8 cellular contexts compared by ENCODE assay signal in genomic region chr6:30682181-30683117, GRCh38. TPM values are rescaled to one million over a fixed set of nuclear protein-coding genes. Genes with fewer than 3 reads are reported as not detected.
DNase-seq lines count a peak whose midpoint lies in the region; ATAC-seq and TF ChIP-seq lines count a peak whose summit lies in the region.

No MANE protein-coding gene starts in this region.

- WGBS in ovary, 3 donors, result 14 to 17% (median 16%) methylated on average over 10 to 11 of the region's 11 CpGs

- no peaks in the 10 kb centered on the region for H3K27me3 ChIP-seq in SJCRH30
- no peaks in the 10 kb centered on the region for H3K27me3 ChIP-seq in ovary
- H3K27me3 ChIP-seq in thoracic aorta (replicated peaks; ENCODE audit: insufficient read depth), result no peaks in the 10 kb centered on the region

- H3K4me3 ChIP-seq in SJCRH30 (peak overlapping the region; percentile 45), ovary (peak overlapping the region; percentile 54), thoracic aorta (peak overlapping the region; percentile 99)

- H3K36me3 ChIP-seq in SJCRH30, result peaks cover 16% of the 10 kb centered on the region
- no peaks in the 10 kb centered on the region for H3K36me3 ChIP-seq in ovary
- peaks cover 24% of the 10 kb centered on the region for H3K36me3 ChIP-seq in thoracic aorta

- no peak overlapping the region; the same call in 1 of the 2 replicates for H3K27ac ChIP-seq in SJCRH30
- peak overlapping the region; percentile 95 to 96 for H3K27ac ChIP-seq in ovary
- peak overlapping the region; percentile 100 for H3K27ac ChIP-seq in thoracic aorta

- H3K9me3 ChIP-seq in SJCRH30 (replicated peaks) (no peaks in the 10 kb centered on the region), ovary (no peaks in the 10 kb centered on the region), thoracic aorta (no peaks in the 10 kb centered on the region)

- TF ChIP-seq POLR2A in ovary (IDR thresholded peaks at IDR 0.05), result no peak

- H3K4me1 ChIP-seq in SJCRH30, result peaks cover 24% of the 10 kb centered on the region
- peaks cover 15% of the 10 kb centered on the region for H3K4me1 ChIP-seq in ovary (ENCODE audit: insufficient read depth)
- peaks cover 26 to 50% of the 10 kb centered on the region in 2 donors for H3K4me1 ChIP-seq in thoracic aorta (ENCODE audit: control insufficient read depth in 1 of 2, low read depth in 2 of 2)

- TF ChIP-seq EP300 in ovary (IDR thresholded peaks at IDR 0.05), result no peak

- ATAC-seq in GM18873 (IDR thresholded peaks at IDR 0.05; ENCODE audit: low FRiP score, unreplicated experiment) (peak; percentile 37), HG03097 (IDR thresholded peaks at IDR 0.05; ENCODE audit: low FRiP score, unreplicated experiment) (peak; percentile 28), thoracic aorta (ENCODE audit: insufficient number of reproducible peaks, low FRiP score, low read depth) (peak; percentile 50)

- intact Hi-C loops in ovary (cut with DNase I), result loop anchor here in 2 of 4 donors (10.0 kb wide), 1 partner anchor 202 kb away; the partner anchor contains the start of gene DDR1 (in 2 of the 2)

- no peak for TF ChIP-seq CTCF in ovary (IDR thresholded peaks at IDR 0.05)
- TF ChIP-seq CTCF in thoracic aorta (IDR thresholded peaks at IDR 0.05), result no peak

- peak; percentile 42 to 48 for DNase-seq in SJCRH30
- peak; percentile 35 to 85 (median 64) for DNase-seq in activated naive CD4-positive, alpha-beta T cell (lab: John Stamatoyannopoulos, UW)
- DNase-seq in glomerular visceral epithelial cell (ENCODE audit: extremely low spot score), result peak; percentile 87
- peak; percentile 68 to 81 (median 74) for DNase-seq in ovary
- peak; percentile 72 for DNase-seq in thoracic aorta (ENCODE audit: low spot score)
- no peak for DNase-seq in NCI-H510A (lab: John Stamatoyannopoulos, UW)

RNA-seq across cellular contexts. Expression of gene PPP1R18, which starts 4.0 kb away (rescaled TPM):
- total RNA-seq in SJCRH30 (2014; rRNA removed; shearing (Covaris generic)), result 39.4 and 44.3 TPM in 2 replicates
- total RNA-seq in ovary, result 10 to 100 TPM; 14.7 to 86.4 (median 56.0) TPM
- 10 to 100 TPM; 51.0 to 95.9 TPM for polyA plus RNA-seq in ovary
- total RNA-seq in thoracic aorta, result 10 to 100 TPM; 65.7 to 88.2 TPM

RNA-seq across cellular contexts. Expression of gene NRM, which starts 8.3 kb away (rescaled TPM):
- 25.0 and 29.6 TPM in 2 replicates for total RNA-seq in SJCRH30 (2014; rRNA removed; shearing (Covaris generic))
- total RNA-seq in ovary, result 10 to 100 TPM in 5 of 7 donors, 1 to 10 TPM in 2; 3.4 to 23.2 (median 15.3) TPM
- 10 to 100 TPM; 15.3 to 15.4 TPM for polyA plus RNA-seq in ovary
- 10 to 100 TPM in 1 of 2 donors, 1 to 10 TPM in 1; 2.3 to 17.1 TPM for total RNA-seq in thoracic aorta

RNA-seq across cellular contexts. Expression of gene DHX16, which starts 9.6 kb away (rescaled TPM):
- 26.5 and 29.0 TPM in 2 replicates for total RNA-seq in SJCRH30 (2014; rRNA removed; shearing (Covaris generic))
- total RNA-seq in ovary (10 to 100 TPM; 18.0 to 27.4 (median 22.5) TPM), thoracic aorta (10 to 100 TPM; 27.4 to 55.2 TPM)
- polyA plus RNA-seq in ovary, result 10 to 100 TPM; 19.3 to 27.4 TPM

RNA-seq across cellular contexts. Expression of gene MDC1, which starts 34.6 kb away (rescaled TPM):
- total RNA-seq in SJCRH30 (2014; rRNA removed; shearing (Covaris generic)), result 24.6 and 25.0 TPM in 2 replicates
- total RNA-seq in ovary (10 to 100 TPM; 13.1 to 62.5 (median 43.9) TPM), thoracic aorta (10 to 100 TPM; 16.6 to 22.6 TPM)
- 10 to 100 TPM; 20.1 to 39.0 TPM for polyA plus RNA-seq in ovary

RNA-seq across cellular contexts. Expression of gene C6orf136, which starts 35.5 kb away (rescaled TPM):
- total RNA-seq in SJCRH30 (2014; rRNA removed; shearing (Covaris generic)), result 9.1 and 10.0 TPM in 2 replicates
- total RNA-seq in ovary (10 to 100 TPM in 6 of 7 donors, 1 to 10 TPM in 1; 6.0 to 20.0 (median 14.8) TPM), thoracic aorta (10 to 100 TPM; 17.1 to 30.3 TPM)
- 1 to 10 TPM; 6.4 to 9.3 TPM for polyA plus RNA-seq in ovary

Comparison
In these comparisons a context has a peak if more than half of its experiments do, and no peak if none do; other contexts are left out.
1. H3K4me3 ChIP-seq: peak in every context shown above with its lines; median percentile 99 in thoracic aorta; 54 in ovary; 45 in SJCRH30.